Comparison of ENCODE assay signal across 1 cellular context in genomic region chr7:121219031-121219430, GRCh38.
TF ChIP-seq lines count a peak whose summit lies in the region.

No MANE protein-coding gene starts in this region.

TF ChIP-seq in GM23338, 12 proteins besides CTCF, POLR2A, EP300 and RAD21 (continued from another document):
- TF ChIP-seq ZNF462 (CRISPR knock-in tag; IDR thresholded peaks at IDR 0.05) (no peak), ZNF114 (CRISPR knock-in tag; IDR thresholded peaks at IDR 0.05) (no peak), POLR2AphosphoS5 (IDR thresholded peaks at IDR 0.05; ENCODE audit: low read depth) (no peak), JUNB (IDR thresholded peaks at IDR 0.05; ENCODE audit: unreplicated experiment) (no peak)
